8 cellular contexts compared by ENCODE assay signal in genomic region chr13:40613192-40613818, GRCh38. TPM values are rescaled to one million over a fixed set of nuclear protein-coding genes. Genes with fewer than 3 reads are reported as not detected.
DNase-seq lines count a peak whose midpoint lies in the region; ATAC-seq, FAIRE-seq and TF ChIP-seq lines count a peak whose summit lies in the region.

No MANE protein-coding gene starts in this region.

- H3K4me1 Mint-ChIP-seq in CD4-positive, alpha-beta T cell (ENCODE audit: low read depth): peaks cover 98% of the 10 kb centered on the region
- peaks cover 95% of the 10 kb centered on the region for H3K4me1 Mint-ChIP-seq in activated T-cell treated with anti-CD3 and anti-CD28 coated beads, Interleukin-2, amount 50 U/mL, for 24 hours (ENCODE audit: low read depth)

- intact Hi-C loops in CD4-positive, alpha-beta T cell (cut with DNase I, micrococcal nuclease): loop anchor here (1.0 to 5.0 kb wide), 5 partner anchors 36 to 224 kb away; partner anchors contain the start of gene FOXO1 (in 1 of the 2)

- peaks cover 11 to 71% (median 56%) of the 10 kb centered on the region in 5 donors for H3K4me1 ChIP-seq in subcutaneous abdominal adipose tissue (ENCODE audit: control insufficient read depth in 5 of 5, insufficient read depth in 5 of 5, low read length in 5 of 5)

- CTCF ChIA-PET in CD4-positive, alpha-beta T cell (lab: Charles Lee): interaction anchor here (1.0 to 1.8 kb wide), 4 partner anchors 13 to 544 kb away, joined by 3 to 4 read pairs (median 4); no protein-coding TSS in a partner anchor

- H3K4me3 ChIP-seq in subcutaneous abdominal adipose tissue (ENCODE audit: low read depth in 1 of 5, low read length in 5 of 5): peak overlapping the region in 1 of 5 donors; percentile 1

- POLR2A ChIA-PET in CD4-positive, alpha-beta T cell (lab: Charles Lee): interaction anchor here (0.6 to 1.5 kb wide), 15 partner anchors 9 to 426 kb away, joined by 3 to 10 read pairs (median 3); no protein-coding TSS in a partner anchor

- no peaks in the 10 kb centered on the region for H3K27me3 ChIP-seq in CD4-positive, alpha-beta T cell (ENCODE audit: control insufficient read depth, insufficient read depth, low read length)
- H3K27me3 ChIP-seq in subcutaneous abdominal adipose tissue (ENCODE audit: control insufficient read depth in 5 of 5, insufficient read depth in 4 of 5, low read length in 5 of 5): no peaks in the 10 kb centered on the region

- TF ChIP-seq CTCF in CD4-positive, alpha-beta T cell (IDR thresholded peaks at IDR 0.05): no peak

- FAIRE-seq in urothelium cell line (lab: Jason Lieb, UNC): no peak

- DNase-seq in CD4-positive, alpha-beta T cell: peak; percentile 27 to 51 (median 36)
- DNase-seq in activated T-cell treated with anti-CD3 and anti-CD28 coated beads, Interleukin-2, amount 50 U/mL, for 24 hours: peak; percentile 60
- DNase-seq in left lobe of liver (ENCODE audit: low spot score): no peak
- no peak for DNase-seq in RPMI8226
- no peak for DNase-seq in urothelium cell line (ENCODE audit: low spot score)

- no peaks in the 10 kb centered on the region for H3K27me3 Mint-ChIP-seq in CD4-positive, alpha-beta T cell
- H3K27me3 Mint-ChIP-seq in activated T-cell treated with anti-CD3 and anti-CD28 coated beads, Interleukin-2, amount 50 U/mL, for 24 hours: no peaks in the 10 kb centered on the region

- H3K9me3 Mint-ChIP-seq in CD4-positive, alpha-beta T cell: no peaks in the 10 kb centered on the region
- H3K9me3 Mint-ChIP-seq in activated T-cell treated with anti-CD3 and anti-CD28 coated beads, Interleukin-2, amount 50 U/mL, for 24 hours: peaks cover under 1% of the 10 kb centered on the region

- peak overlapping the region in 1 of 5 donors; percentile 18 for H3K9ac ChIP-seq in subcutaneous abdominal adipose tissue (ENCODE audit: low read length in 5 of 5)

- peaks cover 30% of the 10 kb centered on the region for H3K36me3 Mint-ChIP-seq in CD4-positive, alpha-beta T cell (ENCODE audit: low read depth)
- peaks cover 56% of the 10 kb centered on the region for H3K36me3 Mint-ChIP-seq in activated T-cell treated with anti-CD3 and anti-CD28 coated beads, Interleukin-2, amount 50 U/mL, for 24 hours (ENCODE audit: low read depth)

- H3K9me3 ChIP-seq in CD4-positive, alpha-beta T cell (ENCODE audit: control insufficient read depth, low read length): no peaks in the 10 kb centered on the region
- H3K9me3 ChIP-seq in subcutaneous abdominal adipose tissue (ENCODE audit: control insufficient read depth in 5 of 5, low read length in 5 of 5): no peaks in the 10 kb centered on the region

- peak; percentile 81 for ATAC-seq in CD4-positive, alpha-beta T cell (ENCODE audit: poor library complexity)
- peak; percentile 85 for ATAC-seq in GM19463 (IDR thresholded peaks at IDR 0.05; ENCODE audit: unreplicated experiment)
- ATAC-seq in HG03460 (IDR thresholded peaks at IDR 0.05; ENCODE audit: unreplicated experiment): peak; percentile 93
- ATAC-seq in left lobe of liver: peak; percentile 43

- peak overlapping the region; percentile 73 for H3K4me3 Mint-ChIP-seq in CD4-positive, alpha-beta T cell
- peak overlapping the region; percentile 68 for H3K4me3 Mint-ChIP-seq in activated T-cell treated with anti-CD3 and anti-CD28 coated beads, Interleukin-2, amount 50 U/mL, for 24 hours

- H3K27ac Mint-ChIP-seq in CD4-positive, alpha-beta T cell: peak overlapping the region; percentile 87
- H3K27ac Mint-ChIP-seq in activated T-cell treated with anti-CD3 and anti-CD28 coated beads, Interleukin-2, amount 50 U/mL, for 24 hours: peak overlapping the region; percentile 92

- peak overlapping the region; percentile 70 for H3K27ac ChIP-seq in CD4-positive, alpha-beta T cell (ENCODE audit: low read depth, low read length)
- peak overlapping the region; percentile 71 for H3K27ac ChIP-seq in subcutaneous abdominal adipose tissue (ENCODE audit: low read depth, low read length)

- H3K36me3 ChIP-seq in subcutaneous abdominal adipose tissue (ENCODE audit: control insufficient read depth in 5 of 5, insufficient read depth in 5 of 5, low read length in 5 of 5): peaks cover 0 to 3% (median 0%) of the 10 kb centered on the region in 5 donors

RNA-seq across cellular contexts. Expression of gene FOXO1, which starts 53.1 kb away (rescaled TPM):
- total RNA-seq in CD4-positive, alpha-beta T cell: 100 to 1,000 TPM in 1 of 2 experiments, 10 to 100 TPM in 1; 93.1 to 101 TPM
- 13.3 TPM for total RNA-seq in left lobe of liver

Comparison
In these comparisons a context has a peak if more than half of its experiments do, and no peak if none do; other contexts are left out.
1. ATAC-seq: peak in every context shown above with its lines; median percentile 93 in HG03460; 85 in GM19463; 81 in CD4-positive, alpha-beta T cell; 43 in left lobe of liver.
2. DNase-seq: peak in CD4-positive, alpha-beta T cell (10 of 10) and activated T-cell treated with anti-CD3 and anti-CD28 coated beads, Interleukin-2, amount 50 U/mL, for 24 hours (single experiment); none in left lobe of liver (single experiment), RPMI8226 (single experiment) and urothelium cell line (single experiment).